In genomic region chr1:149849246-149849946, GRCh38 we compare ENCODE assay signal across 8 cellular contexts. TPM values are rescaled to one million over a fixed set of nuclear protein-coding genes. Genes with fewer than 3 reads are reported as not detected.
DNase-seq lines count a peak whose midpoint lies in the region; ATAC-seq and TF ChIP-seq lines count a peak whose summit lies in the region.

No MANE protein-coding gene starts in this region.

- H3K79me2 ChIP-seq in GM23248 (ENCODE audit: insufficient read depth): peaks cover 58% of the 10 kb centered on the region

- DNase-seq in GM23248 (peak; percentile 30), SK-N-DZ (ENCODE audit: low spot score) (peak; percentile 18), fibroblast of pulmonary artery (ENCODE audit: low read depth) (no peak), gastrocnemius medialis (no peak), sciatic nerve (ENCODE audit: low spot score) (no peak), AG08395 (ENCODE audit: low spot score) (no peak)
- no peak for DNase-seq in stimulated activated CD4-positive, alpha-beta T cell treated with anti-CD3 and anti-CD28 coated beads, Interleukin-2, amount 100 ng/mL, for 24 hours

- H3K4me1 ChIP-seq in GM23248 (ENCODE audit: insufficient read depth): peaks cover 31% of the 10 kb centered on the region
- H3K4me1 ChIP-seq in gastrocnemius medialis: peaks cover 7 to 24% of the 10 kb centered on the region in 2 donors

- H3K9ac ChIP-seq in GM23248: peak overlapping the region; percentile 87

- no peak for TF ChIP-seq POLR2A in gastrocnemius medialis (IDR thresholded peaks at IDR 0.05)

- no peaks in the 10 kb centered on the region for H3K36me3 ChIP-seq in GM23248 (ENCODE audit: low read depth)
- no peaks in the 10 kb centered on the region for H3K36me3 ChIP-seq in gastrocnemius medialis

- no peaks in the 10 kb centered on the region for H3K9me3 ChIP-seq in GM23248 (ENCODE audit: low read depth)
- H3K9me3 ChIP-seq in gastrocnemius medialis: no peaks in the 10 kb centered on the region

- WGBS in GM23248 (ENCODE audit: low coverage in 1 of 2, low lambda C conversion rate in 2 of 2, missing lambda C conversion rate in 2 of 2), 2 experiments: 16 to 17% methylated on average over 9 of the region's 9 CpGs

- no peaks in the 10 kb centered on the region for H3K27me3 ChIP-seq in GM23248 (replicated peaks; ENCODE audit: insufficient read depth)
- H3K27me3 ChIP-seq in gastrocnemius medialis: peaks cover 0 to 5% (median 0%) of the 10 kb centered on the region in 3 donors

- 0 out of 2 replicates have a peak overlapping the region, but pooled peaks have one; percentile 29 for H2AFZ ChIP-seq in GM23248

- no peak for ATAC-seq in gastrocnemius medialis
- no peak for ATAC-seq in GM21515 (IDR thresholded peaks at IDR 0.05; ENCODE audit: unreplicated experiment)
- ATAC-seq in sciatic nerve: no peak

- intact Hi-C loops in gastrocnemius medialis (cut with DNase I; ENCODE audit: low total_unique reads) (no loop called here), sciatic nerve (cut with DNase I) (no loop called here)

- peaks cover 4% of the 10 kb centered on the region; the same call in 1 of the 2 replicates for H4K20me1 ChIP-seq in GM23248 (ENCODE audit: insufficient read depth)

- TF ChIP-seq CTCF in fibroblast of pulmonary artery (IDR thresholded peaks at IDR 0.05; ENCODE audit: low read length, missing control alignments): no peak
- TF ChIP-seq CTCF in gastrocnemius medialis (IDR thresholded peaks at IDR 0.05 in 4 of 5, conservative IDR thresholded peaks at IDR 0.05 in 1 of 5): no peak

- peak overlapping the region; percentile 74 for H3K27ac ChIP-seq in GM23248
- peak overlapping the region in 3 of 4 donors; percentile 45 to 60 (median 52) for H3K27ac ChIP-seq in gastrocnemius medialis

- H3K4me2 ChIP-seq in GM23248 (ENCODE audit: unreplicated experiment): peak overlapping the region; percentile 99

- H3K4me3 ChIP-seq in GM23248 (peak overlapping the region; percentile 93), fibroblast of pulmonary artery (replicated peaks; ENCODE audit: low read depth, low read length) (peak overlapping the region; percentile 75), gastrocnemius medialis (peak overlapping the region in 3 of 4 donors; percentile 14 to 51 (median 45))

- in situ Hi-C loops in GM23248 (cut with MboI) (no loop called here), gastrocnemius medialis (cut with MboI; ENCODE audit: low sequenced_read_pairs in 4 of 4) (no loop called here)

- peaks cover 35% of the 10 kb centered on the region for H3F3A ChIP-seq in GM23248 (ENCODE audit: insufficient read depth)

- no peaks in the 10 kb centered on the region for H3K9me2 ChIP-seq in GM23248 (ENCODE audit: insufficient read depth)

RNA-seq across cellular contexts. Expression of gene BOLA1, which starts 50.0 kb away (rescaled TPM):
- total RNA-seq in GM23248 (2014; rRNA removed; shearing (Covaris generic)): 12.3 and 16.4 TPM in 2 replicates
- polyA plus RNA-seq in GM23248 (2016; fragmentation: Nextera tagmentation; extraction: Ambion mirVana): 18.6 and 20.1 TPM in 2 replicates
- 32.8 and 33.7 TPM in 2 replicates for polyA plus RNA-seq in SK-N-DZ (2014; cell fraction: cytosol; rRNA removed)
- polyA plus RNA-seq in SK-N-DZ (2014; cell fraction: nucleus; rRNA removed): 37.5 and 43.6 TPM in 2 replicates
- total RNA-seq in gastrocnemius medialis: 10 to 100 TPM; 17.0 to 35.4 (median 28.7) TPM
- total RNA-seq in sciatic nerve: 13.7 TPM

Comparison
In these comparisons a context has a peak if more than half of its experiments do, and no peak if none do; other contexts are left out.
1. DNase-seq: peak in GM23248 (single experiment) and SK-N-DZ (single experiment); none in fibroblast of pulmonary artery (single experiment), gastrocnemius medialis (0 of 2), stimulated activated CD4-positive, alpha-beta T cell treated with anti-CD3 and anti-CD28 coated beads, Interleukin-2, amount 100 ng/mL, for 24 hours (0 of 2), sciatic nerve (single experiment) and AG08395 (single experiment).
2. Peak in every context shown above with its lines, with median percentiles within 50 percentile points of each other: H3K4me3 ChIP-seq.